ENCODE assay signal across 23 cellular contexts in genomic region chr11:66847461-66848232, GRCh38. TPM values are rescaled to one million over a fixed set of nuclear protein-coding genes. Genes with fewer than 3 reads are reported as not detected.
A peak's percentile ranks its signal among the peaks of the same experiment; 100 is the strongest.
DNase-seq lines count a peak whose midpoint lies in the region; ATAC-seq, FAIRE-seq and TF ChIP-seq lines count a peak whose summit lies in the region.
"Had no signal": no experiment of that assay in that cellular context is flagged by ENCODE, and none has a peak within 500 bp of the region (broad histone marks: within the 10 kb centered on the region; RNA-seq: fewer than 3 reads in every experiment).

No MANE protein-coding gene starts in this region.

- TF ChIP-seq POLR2A in HepG2 (IDR thresholded peaks at IDR 0.05; ENCODE audit: insufficient read depth in 1 of 2, low read depth in 2 of 2, low read length in 2 of 2), result no peak; a peak in 2 of 4 replicates
- no peak for TF ChIP-seq POLR2A in suprapubic skin (IDR thresholded peaks at IDR 0.05)

- H3K4me1 ChIP-seq in HepG2 (ENCODE audit: insufficient read depth, low read length), result peaks cover 16% of the 10 kb centered on the region
- peaks cover 15% of the 10 kb centered on the region for H3K4me1 ChIP-seq in suprapubic skin
- peaks cover 6 to 17% (median 13%) of the 10 kb centered on the region in 9 donors for H3K4me1 ChIP-seq in heart right ventricle

- no TSS peak for BruUV-seq in HepG2 (replicated peaks; lab: Mats Ljungman, UMichigan)

- intact Hi-C loops in activated CD4-positive, alpha-beta T cell treated with anti-CD3 and anti-CD28 coated beads for 36 hours (cut with DNase I, micrococcal nuclease), result no loop called here
- intact Hi-C loops in HepG2 (cut with micrococcal nuclease; ENCODE audit: unreplicated experiment), result no loop called here
- intact Hi-C loops in heart right ventricle (cut with DNase I), result loop anchor here in 1 of 10 donors (10.0 kb wide), 1 partner anchor 273 kb away; no protein-coding TSS in a partner anchor

- peaks cover 24% of the 10 kb centered on the region for H3K4me1 Mint-ChIP-seq in activated CD4-positive, alpha-beta T cell treated with anti-CD3 and anti-CD28 coated beads for 36 hours
- peaks cover 21% of the 10 kb centered on the region for H3K4me1 Mint-ChIP-seq in T-helper 17 cell
- H3K4me1 Mint-ChIP-seq in effector memory CD8-positive, alpha-beta T cell (ENCODE audit: low read depth in 2 of 2), result peaks cover 10 to 15% of the 10 kb centered on the region in 2 donors

- H3K9me3 ChIP-seq in T-helper 17 cell (ENCODE audit: control insufficient read depth, low read length, poor library complexity, severe bottlenecking) (no peaks in the 10 kb centered on the region), HepG2 (ENCODE audit: low read length) (no peaks in the 10 kb centered on the region), suprapubic skin (no peaks in the 10 kb centered on the region), heart right ventricle (no peaks in the 10 kb centered on the region)
- H3K9me3 ChIP-seq: pancreas, upper lobe of right lung had no signal

- H3K9me3 Mint-ChIP-seq in activated CD4-positive, alpha-beta T cell treated with anti-CD3 and anti-CD28 coated beads for 36 hours (ENCODE audit: low read depth), result no peaks in the 10 kb centered on the region
- no peaks in the 10 kb centered on the region for H3K9me3 Mint-ChIP-seq in effector memory CD8-positive, alpha-beta T cell
- H3K9me3 Mint-ChIP-seq: activated T-helper 2 cell treated with anti-CD3 and anti-CD28 coated beads, Interferon-gamma antibody, Interleukin-2, Interleukin-4, amounts not matched to agents 10 μg/mL and 5 μg/mL and 100 μg/mL, durations not matched to agents 14 hours and 24 hours and 36 hours; CD4-positive, CD25-positive, alpha-beta regulatory T cell; HFFc6; mesothelial cell of epicardium; naive B cell had no signal

- H4K20me1 ChIP-seq in HepG2 (ENCODE audit: insufficient read depth, low read length), result peaks cover 6% of the 10 kb centered on the region; the same call in 1 of the 2 replicates

- H3K4me2 ChIP-seq in HepG2 (ENCODE audit: low read depth, low read length), result no peak overlapping the region

- H3K27me3 ChIP-seq in HepG2 (ENCODE audit: control insufficient read depth in 1 of 2, insufficient read depth in 2 of 2, low read length in 2 of 2), result no peaks in the 10 kb centered on the region; a peak in 1 of 5 replicates
- no peaks in the 10 kb centered on the region for H3K27me3 ChIP-seq in suprapubic skin
- no peaks in the 10 kb centered on the region for H3K27me3 ChIP-seq in heart right ventricle
- H3K27me3 ChIP-seq: dorsolateral prefrontal cortex, pancreas, upper lobe of right lung had no signal

- no peak for FAIRE-seq in HepG2 (lab: Jason Lieb, UNC)
- FAIRE-seq: pancreas had no signal

- H2AFZ ChIP-seq in HepG2 (ENCODE audit: low read length), result no peak overlapping the region

- CTCF ChIA-PET in activated CD4-positive, alpha-beta T cell treated with anti-CD3 and anti-CD28 coated beads for 36 hours (lab: Charles Lee), result interaction anchor here (1.2 kb wide), 1 partner anchor 13 kb away, joined by 6 read pairs; no protein-coding TSS in a partner anchor
- CTCF ChIA-PET in HepG2 (lab: Yijun Ruan, JAX; ENCODE audit: low intra/inter-chr PET ratio, low total read pairs), result no interaction called here

- H3K27me3 Mint-ChIP-seq in activated CD4-positive, alpha-beta T cell treated with anti-CD3 and anti-CD28 coated beads for 36 hours, result no peaks in the 10 kb centered on the region
- H3K27me3 Mint-ChIP-seq in T-helper 17 cell, result no peaks in the 10 kb centered on the region
- no peaks in the 10 kb centered on the region for H3K27me3 Mint-ChIP-seq in effector memory CD8-positive, alpha-beta T cell
- H3K27me3 Mint-ChIP-seq: CD4-positive, CD25-positive, alpha-beta regulatory T cell; naive B cell had no signal

- H3K27ac Mint-ChIP-seq in activated CD4-positive, alpha-beta T cell treated with anti-CD3 and anti-CD28 coated beads for 36 hours, result no peak overlapping the region
- no peak overlapping the region for H3K27ac Mint-ChIP-seq in T-helper 17 cell
- H3K27ac Mint-ChIP-seq in effector memory CD8-positive, alpha-beta T cell, result no peak overlapping the region
- H3K27ac Mint-ChIP-seq: activated T-helper 2 cell treated with anti-CD3 and anti-CD28 coated beads, Interferon-gamma antibody, Interleukin-2, Interleukin-4, amounts not matched to agents 10 μg/mL and 5 μg/mL and 100 μg/mL, durations not matched to agents 14 hours and 24 hours and 36 hours; CD4-positive, CD25-positive, alpha-beta regulatory T cell; HFFc6; mesothelial cell of epicardium had no signal

- H3K4me3 ChIP-seq in HepG2 (replicated peaks in 1 of 3; ENCODE audit: insufficient read depth in 1 of 3, low read depth in 2 of 3, low read length in 3 of 3) (no peak overlapping the region), suprapubic skin (no peak overlapping the region), heart right ventricle (no peak overlapping the region)
- H3K4me3 ChIP-seq: dorsolateral prefrontal cortex, pancreas, upper lobe of right lung had no signal

- no peak overlapping the region for H3K4me3 Mint-ChIP-seq in activated CD4-positive, alpha-beta T cell treated with anti-CD3 and anti-CD28 coated beads for 36 hours
- H3K4me3 Mint-ChIP-seq in T-helper 17 cell, result no peak overlapping the region
- no peak overlapping the region for H3K4me3 Mint-ChIP-seq in effector memory CD8-positive, alpha-beta T cell
- H3K4me3 Mint-ChIP-seq: HFFc6, mesothelial cell of epicardium had no signal

- POLR2A ChIA-PET in activated CD4-positive, alpha-beta T cell treated with anti-CD3 and anti-CD28 coated beads for 36 hours (lab: Charles Lee), result no interaction called here
- POLR2A ChIA-PET in HepG2 (lab: Yijun Ruan, JAX), result no interaction called here

- H3K9ac ChIP-seq in HepG2 (ENCODE audit: insufficient read depth, low read depth, low read length), result no peak overlapping the region

- peaks cover 17% of the 10 kb centered on the region for H3K79me2 ChIP-seq in HepG2 (ENCODE audit: insufficient read depth, low read length)

- TF ChIP-seq EP300 in HepG2 (IDR thresholded peaks at IDR 0.05; ENCODE audit: low read depth in 2 of 2, low read length in 2 of 2), result no peak
- no peak for TF ChIP-seq EP300 in HepG2 (CRISPR knock-in tag; IDR thresholded peaks at IDR 0.05; ENCODE audit: borderline replicate concordance)
- no peak for TF ChIP-seq EP300 in suprapubic skin (IDR thresholded peaks at IDR 0.05)

- 90% methylated on average over 9 of the region's 14 CpGs for WGBS in HepG2 (ENCODE audit: low lambda C conversion rate)
- WGBS in suprapubic skin, result 86% methylated on average over 13 of the region's 14 CpGs
- 86 to 88% methylated on average over 14 of the region's 14 CpGs for WGBS in heart right ventricle, 2 donors

- DNase-seq in activated CD4-positive, alpha-beta T cell treated with anti-CD3 and anti-CD28 coated beads for 48 hours, result peak; percentile 2
- DNase-seq in activated CD4-positive, alpha-beta T cell treated with anti-CD3 and anti-CD28 coated beads for 36 hours, result no peak
- DNase-seq in T-helper 17 cell (peak in 2 of 3 donors; percentile 3 to 4), HepG2 (ENCODE audit: low spot score) (no peak), suprapubic skin (ENCODE audit: low spot score in 2 of 2) (peak; percentile 49 to 52), heart right ventricle (no peak)
- DNase-seq in effector memory CD8-positive, alpha-beta T cell, result no peak
- DNase-seq: activated CD4-positive, alpha-beta T cell treated with anti-CD3 and anti-CD28 coated beads, Interleukin-2, amount 50 U/mL, for 1 hour; CD4-positive, CD25-positive, alpha-beta regulatory T cell; HFFc6; naive B cell; NCI-H510A; OCI-M1; retina; stimulated activated CD4-positive, alpha-beta T cell treated with anti-CD3 and anti-CD28 coated beads, Interleukin-4, amount 100 ng/mL, for 1 hour; upper lobe of right lung had no signal

- H3K36me3 Mint-ChIP-seq in activated CD4-positive, alpha-beta T cell treated with anti-CD3 and anti-CD28 coated beads for 36 hours (ENCODE audit: low read depth), result peaks cover 8% of the 10 kb centered on the region
- H3K36me3 Mint-ChIP-seq in T-helper 17 cell (ENCODE audit: low read depth), result no peaks in the 10 kb centered on the region
- H3K36me3 Mint-ChIP-seq in effector memory CD8-positive, alpha-beta T cell (ENCODE audit: insufficient read depth), result peaks cover 41% of the 10 kb centered on the region
- H3K36me3 Mint-ChIP-seq: CD4-positive, CD25-positive, alpha-beta regulatory T cell; naive B cell had no signal

- in situ Hi-C loops in HepG2 (cut with HindIII; ENCODE audit: extremely low pct_ligation_motif_present, low pct_unique_long_range_greater_than_20kb), result loop anchor here (10.0 to 25.0 kb wide), 3 partner anchors 127 to 435 kb away; partner anchors contain the start of genes C11orf86, CTSF and NPAS4

- TF ChIP-seq CTCF in HepG2 (CRISPR knock-in tag; IDR thresholded peaks at IDR 0.05) (no peak), suprapubic skin (IDR thresholded peaks at IDR 0.05) (no peak), heart right ventricle (IDR thresholded peaks at IDR 0.05) (no peak)

- TF ChIP-seq RAD21 in HepG2 (CRISPR knock-in tag; IDR thresholded peaks at IDR 0.05), result no peak

- peaks cover 25 to 54% of the 10 kb centered on the region in 2 experiments; a peak in 4 of 5 replicates for H3K36me3 ChIP-seq in HepG2 (replicated peaks in 1 of 2; ENCODE audit: control insufficient read depth in 1 of 2, insufficient read depth in 2 of 2, low read length in 2 of 2)
- H3K36me3 ChIP-seq in suprapubic skin, result peaks cover 45% of the 10 kb centered on the region
- H3K36me3 ChIP-seq in heart right ventricle, result peaks cover 0 to 46% (median 6%) of the 10 kb centered on the region in 9 donors

- H3K27ac ChIP-seq in HepG2 (ENCODE audit: extremely low read length, insufficient read depth, low read length), result no peak overlapping the region
- no peak overlapping the region for H3K27ac ChIP-seq in suprapubic skin
- no peak overlapping the region for H3K27ac ChIP-seq in heart right ventricle
- H3K27ac ChIP-seq: dorsolateral prefrontal cortex, HL-60, pancreas, upper lobe of right lung, VCaP had no signal

- no peak for ATAC-seq in activated CD4-positive, alpha-beta T cell treated with anti-CD3 and anti-CD28 coated beads for 36 hours
- ATAC-seq in T-helper 17 cell (no peak), HepG2 (no peak), GM18511 (IDR thresholded peaks at IDR 0.05; ENCODE audit: unreplicated experiment) (no peak), heart right ventricle (no peak)
- no peak for ATAC-seq in effector memory CD8-positive, alpha-beta T cell (replicated peaks)
- ATAC-seq: pancreas, upper lobe of right lung had no signal

RNA-seq across cellular contexts. Expression of gene RCE1, which starts 4.4 kb away (rescaled TPM):
- total RNA-seq in activated CD4-positive, alpha-beta T cell treated with anti-CD3 and anti-CD28 coated beads for 36 hours, result 10 to 100 TPM; 24.9 to 25.6 TPM
- total RNA-seq in T-helper 17 cell (10 to 100 TPM; 36.2 to 41.6 TPM), HepG2 (2016; rRNA removed; fragmentation: Illumina TruSeq; extraction: Trizol) (8.0 and 22.2 TPM in 2 replicates), suprapubic skin (10 to 100 TPM; 32.2 to 54.4 (median 42.8) TPM), heart right ventricle (1 to 10 TPM; 2.5 to 7.5 (median 4.9) TPM)
- 5.3 and 5.8 TPM in 2 replicates for total RNA-seq in HepG2 (2016; cell fraction: cytosol; rRNA removed; fragmentation: Illumina TruSeq; extraction: Trizol; ENCODE audit: low read depth)
- 8.3 and 23.5 TPM in 2 replicates for total RNA-seq in HepG2 (2016; cell fraction: insoluble cytoplasmic fraction; rRNA removed; fragmentation: Illumina TruSeq; extraction: Trizol)
- 9.8 and 10.6 TPM in 2 replicates for total RNA-seq in HepG2 (2016; cell fraction: membrane; rRNA removed; fragmentation: Illumina TruSeq; extraction: Trizol)
- 18.1 and 22.0 TPM in 2 replicates for total RNA-seq in HepG2 (2016; cell fraction: nucleus; rRNA removed; fragmentation: Illumina TruSeq; extraction: Trizol)
- polyA plus RNA-seq in HepG2 (2011; rRNA removed) (22.4 and 29.3 TPM in 2 replicates), heart right ventricle (1 to 10 TPM; 3.4 to 9.2 TPM)
- polyA plus RNA-seq in HepG2 (2011; cell fraction: cytosol; rRNA removed), result 18.4 and 29.0 TPM in 2 replicates
- 56.2 and 66.8 TPM in 2 replicates for polyA plus RNA-seq in HepG2 (2011; cell fraction: nucleus; rRNA removed)
- 14.4 and 22.1 TPM in 2 replicates for polyA plus RNA-seq in HepG2 (2012)
- 5.7 and 6.5 TPM in 2 replicates for polyA plus RNA-seq in HepG2 (2016; cell fraction: cytosol; fragmentation: Illumina TruSeq; extraction: Trizol; ENCODE audit: low read depth)
- 9.5 and 11.9 TPM in 2 replicates for polyA plus RNA-seq in HepG2 (2016; cell fraction: insoluble cytoplasmic fraction; fragmentation: Illumina TruSeq; extraction: Trizol; ENCODE audit: low read depth)
- 8.8 and 9.5 TPM in 2 replicates for polyA plus RNA-seq in HepG2 (2016; cell fraction: membrane; fragmentation: Illumina TruSeq; extraction: Trizol; ENCODE audit: low read depth)
- polyA plus RNA-seq in HepG2 (2016; cell fraction: nucleus; fragmentation: Illumina TruSeq; extraction: Trizol; ENCODE audit: insufficient read depth, low read depth), result 41.3 and 46.5 TPM in 2 replicates
- 40.2 and 41.8 TPM in 2 replicates for polyA minus RNA-seq in HepG2 (2011; rRNA and poly(A)+ RNA removed; ENCODE audit: low replicate concordance)
- 11.0 and 11.1 TPM in 2 replicates for polyA minus RNA-seq in HepG2 (2011; cell fraction: cytosol; rRNA and poly(A)+ RNA removed)
- polyA minus RNA-seq in HepG2 (2011; cell fraction: nucleus; rRNA and poly(A)+ RNA removed), result 16.7 and 18.8 TPM in 2 replicates

RNA-seq across cellular contexts. Expression of gene LRFN4, which starts 9.2 kb away (rescaled TPM):
- 10 to 100 TPM; 19.2 to 22.7 TPM for total RNA-seq in activated CD4-positive, alpha-beta T cell treated with anti-CD3 and anti-CD28 coated beads for 36 hours
- 1 to 10 TPM; 6.2 to 8.3 TPM for total RNA-seq in T-helper 17 cell
- total RNA-seq in HepG2 (2016; rRNA removed; fragmentation: Illumina TruSeq; extraction: Trizol), result 4.4 and 6.8 TPM in 2 replicates
- 1.1 TPM in 2 replicates for total RNA-seq in HepG2 (2016; cell fraction: cytosol; rRNA removed; fragmentation: Illumina TruSeq; extraction: Trizol; ENCODE audit: low read depth)
- total RNA-seq in HepG2 (2016; cell fraction: insoluble cytoplasmic fraction; rRNA removed; fragmentation: Illumina TruSeq; extraction: Trizol), result 3.5 and 6.4 TPM in 2 replicates
- total RNA-seq in HepG2 (2016; cell fraction: membrane; rRNA removed; fragmentation: Illumina TruSeq; extraction: Trizol), result 4.1 and 5.5 TPM in 2 replicates
- total RNA-seq in HepG2 (2016; cell fraction: nucleus; rRNA removed; fragmentation: Illumina TruSeq; extraction: Trizol), result 2.9 and 5.5 TPM in 2 replicates
- polyA plus RNA-seq in HepG2 (2011; rRNA removed), result 1.3 and 2.4 TPM in 2 replicates
- polyA plus RNA-seq in HepG2 (2011; cell fraction: cytosol; rRNA removed), result 1.7 and 3.3 TPM in 2 replicates
- 7.1 and 9.6 TPM in 2 replicates for polyA plus RNA-seq in HepG2 (2011; cell fraction: nucleus; rRNA removed)
- polyA plus RNA-seq in HepG2 (2012), result 1.2 and 2.5 TPM in 2 replicates
- 1.4 and 1.5 TPM in 2 replicates for polyA plus RNA-seq in HepG2 (2016; cell fraction: cytosol; fragmentation: Illumina TruSeq; extraction: Trizol; ENCODE audit: low read depth)
- 3.8 and 4.4 TPM in 2 replicates for polyA plus RNA-seq in HepG2 (2016; cell fraction: insoluble cytoplasmic fraction; fragmentation: Illumina TruSeq; extraction: Trizol; ENCODE audit: low read depth)
- polyA plus RNA-seq in HepG2 (2016; cell fraction: membrane; fragmentation: Illumina TruSeq; extraction: Trizol; ENCODE audit: low read depth), result 3.3 and 4.1 TPM in 2 replicates
- 7.3 and 8.5 TPM in 2 replicates for polyA plus RNA-seq in HepG2 (2016; cell fraction: nucleus; fragmentation: Illumina TruSeq; extraction: Trizol; ENCODE audit: insufficient read depth, low read depth)
- polyA minus RNA-seq in HepG2 (2011; rRNA and poly(A)+ RNA removed; ENCODE audit: low replicate concordance), result 3.9 and 38.9 TPM in 2 replicates
- polyA minus RNA-seq in HepG2 (2011; cell fraction: cytosol; rRNA and poly(A)+ RNA removed), result 2.7 and 3.0 TPM in 2 replicates
- polyA minus RNA-seq in HepG2 (2011; cell fraction: nucleus; rRNA and poly(A)+ RNA removed), result 1.1 and 1.5 TPM in 2 replicates
- 1 to 10 TPM; 6.0 to 8.5 (median 8.3) TPM for total RNA-seq in suprapubic skin
- total RNA-seq in heart right ventricle, result 10 to 100 TPM in 9 of 10 donors, 1 to 10 TPM in 1; 9.1 to 20.7 (median 13.6) TPM
- polyA plus RNA-seq in heart right ventricle, result 10 to 100 TPM; 13.7 to 33.1 TPM

Comparison
In these comparisons a context has a peak if more than half of its experiments do, and no peak if none do; other contexts are left out.
1. DNase-seq: peak in activated CD4-positive, alpha-beta T cell treated with anti-CD3 and anti-CD28 coated beads for 48 hours (single experiment), T-helper 17 cell (2 of 3) and suprapubic skin (2 of 2); none in activated CD4-positive, alpha-beta T cell treated with anti-CD3 and anti-CD28 coated beads for 36 hours (single experiment), HepG2 (single experiment), effector memory CD8-positive, alpha-beta T cell (0 of 3) and heart right ventricle (0 of 2).